18 cellular contexts compared by ENCODE assay signal in the genomic region with DNA sequence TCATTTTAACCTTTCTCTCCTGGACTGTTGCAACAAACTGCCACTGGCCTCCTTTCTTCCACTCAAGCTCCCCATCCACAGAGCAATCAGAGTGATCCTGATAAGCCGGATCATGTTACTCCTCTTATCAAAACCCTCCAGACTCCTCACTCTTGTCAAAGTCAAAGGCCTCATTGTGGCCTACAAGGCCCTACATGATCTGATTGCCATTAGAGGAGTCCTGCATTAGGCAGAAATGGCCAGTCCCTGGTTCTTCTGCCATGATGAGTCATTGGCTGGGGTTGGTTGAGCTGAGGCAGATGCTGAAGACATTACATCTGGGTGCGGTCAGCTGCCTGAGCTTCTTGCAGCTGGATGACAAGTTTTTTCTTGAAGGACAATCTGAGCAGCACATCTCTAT.
"Had no signal": no experiment of that assay in that cellular context is flagged by ENCODE, and none has a peak within 500 bp of the region (broad histone marks: within the 10 kb centered on the region; RNA-seq: fewer than 3 reads in every experiment).

No MANE protein-coding gene starts in this region.

- DNase-seq: activated CD4-positive, alpha-beta memory T cell treated with anti-CD3 and anti-CD28 coated beads, Interleukin-2, amount 10 ng/mL, durations not matched to agents 7 days and 5 days; activated CD4-positive, alpha-beta T cell treated with anti-CD3 and anti-CD28 coated beads for 36 hours; activated effector memory CD4-positive, alpha-beta T cell treated with Interleukin-2 at 50 U/mL for 16 hours; activated naive CD4-positive, alpha-beta T cell treated with anti-CD3 and anti-CD28 coated beads, Interleukin-2, amount 50 U/mL, for 16 hours; activated T-cell treated with anti-CD3 and anti-CD28 coated beads, Interleukin-2, amount 50 U/mL, for 24 hours; hippocampal formation; left ventricle myocardium inferior; mesenchymal stem cell; occipital lobe; small intestine; stimulated activated CD4-positive, alpha-beta T cell treated with anti-CD3 and anti-CD28 coated beads, Interleukin-4, amount 100 ng/mL, for 4 hours; stimulated activated CD8-positive, alpha-beta memory T cell treated with anti-CD3 and anti-CD28 coated beads, Interleukin-4, amount 100 ng/mL, for 48 hours; stimulated activated naive CD4-positive, alpha-beta T cell treated with Interleukin-2 at 50 U/mL for 16 hours; substantia nigra; T-helper 9 cell; transverse colon had no signal

- H3K4me3 ChIP-seq: left ventricle myocardium inferior, right atrium auricular region, transverse colon had no signal

- H3K27me3 ChIP-seq: right atrium auricular region, transverse colon had no signal

- H3K27ac ChIP-seq: left ventricle myocardium inferior, right atrium auricular region, transverse colon had no signal

- H3K9me3 ChIP-seq: left ventricle myocardium inferior, right atrium auricular region, transverse colon had no signal

- H3K4me1 ChIP-seq: left ventricle myocardium inferior, right atrium auricular region, transverse colon had no signal

- ATAC-seq: activated CD4-positive, alpha-beta T cell treated with anti-CD3 and anti-CD28 coated beads for 36 hours; esophagus mucosa had no signal

- H3K36me3 ChIP-seq: left ventricle myocardium inferior, right atrium auricular region, transverse colon had no signal
